ENCODE assay signal across 1 cellular context in the genomic region with DNA sequence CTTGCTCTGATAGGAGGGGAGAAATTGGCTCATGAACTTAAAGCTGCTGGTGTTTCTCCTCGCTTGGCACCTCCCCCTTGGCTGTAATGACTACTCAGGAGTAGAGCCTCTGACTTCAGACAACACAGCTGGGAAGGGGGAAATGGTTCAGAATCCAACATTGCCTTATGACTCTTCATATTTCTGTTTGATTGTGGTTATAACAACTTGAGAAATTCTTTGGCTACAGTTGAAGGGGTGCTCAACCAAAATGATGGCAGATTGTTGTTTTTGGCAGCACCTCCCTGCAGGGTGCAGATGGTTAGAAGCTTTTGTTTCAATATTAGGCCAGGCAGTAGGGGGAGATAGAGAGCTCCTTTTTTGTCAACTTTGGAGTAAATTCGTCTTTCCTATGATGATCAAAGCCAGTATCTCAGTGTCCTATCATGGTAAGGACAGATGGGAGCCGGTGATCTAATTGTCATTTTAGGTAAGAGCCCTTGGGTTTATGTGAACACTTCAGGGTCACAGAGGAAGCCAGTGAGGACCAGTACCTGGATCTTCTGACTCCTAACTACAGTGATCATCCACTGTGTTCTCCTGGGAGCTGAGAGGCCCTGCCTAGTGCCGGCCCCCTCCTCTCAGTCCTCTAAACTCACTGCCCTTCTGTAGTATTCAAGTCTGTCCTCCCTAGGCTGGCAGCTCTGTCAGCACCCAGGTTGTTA.
TF ChIP-seq lines count a peak whose summit lies in the region.

No MANE protein-coding gene starts in this region.

TF ChIP-seq in HepG2, 621 proteins besides CTCF, POLR2A, EP300 and RAD21 (continued from another document and continues in another):
- TF ChIP-seq, protein P1, sequence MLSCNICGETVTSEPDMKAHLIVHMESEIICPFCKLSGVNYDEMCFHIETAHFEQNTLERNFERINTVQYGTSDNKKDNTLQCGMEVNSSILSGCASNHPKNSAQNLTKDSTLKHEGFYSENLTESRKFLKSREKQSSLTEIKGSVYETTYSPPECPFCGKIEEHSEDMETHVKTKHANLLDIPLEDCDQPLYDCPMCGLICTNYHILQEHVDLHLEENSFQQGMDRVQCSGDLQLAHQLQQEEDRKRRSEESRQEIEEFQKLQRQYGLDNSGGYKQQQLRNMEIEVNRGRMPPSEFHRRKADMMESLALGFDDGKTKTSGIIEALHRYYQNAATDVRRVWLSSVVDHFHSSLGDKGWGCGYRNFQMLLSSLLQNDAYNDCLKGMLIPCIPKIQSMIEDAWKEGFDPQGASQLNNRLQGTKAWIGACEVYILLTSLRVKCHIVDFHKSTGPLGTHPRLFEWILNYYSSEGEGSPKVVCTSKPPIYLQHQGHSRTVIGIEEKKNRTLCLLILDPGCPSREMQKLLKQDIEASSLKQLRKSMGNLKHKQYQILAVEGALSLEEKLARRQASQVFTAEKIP (CRISPR knock-in tag; IDR thresholded peaks at IDR 0.05; ENCODE audit: borderline replicate concordance) = no peak
- TF ChIP-seq ATF7-NPFF (CRISPR knock-in tag; IDR thresholded peaks at IDR 0.05; ENCODE audit: low read depth) (no peak), BATF2 (CRISPR knock-in tag; IDR thresholded peaks at IDR 0.05) (no peak), MXI1 (IDR thresholded peaks at IDR 0.05; ENCODE audit: borderline replicate concordance, low read depth, low read length) (no peak), FOXP1 (IDR thresholded peaks at IDR 0.05) (no peak), FOXP1 (CRISPR knock-in tag; IDR thresholded peaks at IDR 0.05) (no peak), ZNF780A (CRISPR knock-in tag; IDR thresholded peaks at IDR 0.05) (no peak), ZNF260 (CRISPR knock-in tag; IDR thresholded peaks at IDR 0.05; ENCODE audit: borderline replicate concordance, low read depth) (no peak), ZNF740 (CRISPR knock-in tag; IDR thresholded peaks at IDR 0.05) (no peak), ZNF30 (CRISPR knock-in tag; IDR thresholded peaks at IDR 0.05) (no peak), TFDP1 (CRISPR knock-in tag; IDR thresholded peaks at IDR 0.05; ENCODE audit: borderline replicate concordance) (no peak), ZNF24 (IDR thresholded peaks at IDR 0.05) (no peak), BRCA1 (CRISPR knock-in tag; IDR thresholded peaks at IDR 0.05) (no peak), SRSF9 (IDR thresholded peaks at IDR 0.05; ENCODE audit: borderline replicate concordance, insufficient read depth, low read depth, low read length, poor library complexity, severe bottlenecking) (no peak), AHR (CRISPR knock-in tag; IDR thresholded peaks at IDR 0.05) (no peak), CHCHD3 (CRISPR knock-in tag; IDR thresholded peaks at IDR 0.05) (no peak), THYN1 (CRISPR knock-in tag; IDR thresholded peaks at IDR 0.05; ENCODE audit: borderline replicate concordance, low read depth) (no peak), ZBTB40 (IDR thresholded peaks at IDR 0.05) (no peak), ZBTB40 (CRISPR knock-in tag; IDR thresholded peaks at IDR 0.05) (no peak), FOSL1 (CRISPR knock-in tag; IDR thresholded peaks at IDR 0.05; ENCODE audit: borderline replicate concordance) (peak; percentile 15; the same call in 1 of the 2 replicates), ZC3H13 (CRISPR knock-in tag; IDR thresholded peaks at IDR 0.05) (no peak), RELA (CRISPR knock-in tag; IDR thresholded peaks at IDR 0.05) (no peak), CBX5 (CRISPR knock-in tag; IDR thresholded peaks at IDR 0.05; ENCODE audit: borderline replicate concordance) (no peak), GABPA (IDR thresholded peaks at IDR 0.05; ENCODE audit: low read depth, low read length) (no peak), GABPA (CRISPR knock-in tag; IDR thresholded peaks at IDR 0.05; ENCODE audit: low read depth) (no peak), SOX5 (CRISPR knock-in tag; IDR thresholded peaks at IDR 0.05; ENCODE audit: borderline replicate concordance) (0 out of 2 replicates have a peak, but pooled peaks have one; percentile 18), ZNF564 (CRISPR knock-in tag; IDR thresholded peaks at IDR 0.05) (no peak), ZSCAN21 (CRISPR knock-in tag; IDR thresholded peaks at IDR 0.05; ENCODE audit: borderline replicate concordance) (no peak), SIX1 (CRISPR knock-in tag; IDR thresholded peaks at IDR 0.05; ENCODE audit: borderline replicate concordance) (no peak), ZBTB14 (CRISPR knock-in tag; IDR thresholded peaks at IDR 0.05) (no peak), HOXA5 (CRISPR knock-in tag; IDR thresholded peaks at IDR 0.05) (peak; percentile 68; the same call in 1 of the 2 replicates), JUNB (CRISPR knock-in tag; IDR thresholded peaks at IDR 0.05; ENCODE audit: borderline replicate concordance) (no peak), SAFB2 (CRISPR knock-in tag; IDR thresholded peaks at IDR 0.05; ENCODE audit: borderline replicate concordance, low read depth) (no peak), MAFK (conservative IDR thresholded peaks at IDR 0.05 in 1 of 2, IDR thresholded peaks at IDR 0.05 in 1 of 2; ENCODE audit: low read length in 2 of 2) (no peak), SATB2 (CRISPR knock-in tag; IDR thresholded peaks at IDR 0.05) (no peak), PTBP1 (IDR thresholded peaks at IDR 0.05; ENCODE audit: low read depth, low read length, poor library complexity, severe bottlenecking) (no peak), ATF5 (CRISPR knock-in tag; IDR thresholded peaks at IDR 0.05; ENCODE audit: low read depth) (peak; percentile 50; the same call in 1 of the 2 replicates), SALL1 (CRISPR knock-in tag; IDR thresholded peaks at IDR 0.05) (no peak)
- TF ChIP-seq, protein P2, sequence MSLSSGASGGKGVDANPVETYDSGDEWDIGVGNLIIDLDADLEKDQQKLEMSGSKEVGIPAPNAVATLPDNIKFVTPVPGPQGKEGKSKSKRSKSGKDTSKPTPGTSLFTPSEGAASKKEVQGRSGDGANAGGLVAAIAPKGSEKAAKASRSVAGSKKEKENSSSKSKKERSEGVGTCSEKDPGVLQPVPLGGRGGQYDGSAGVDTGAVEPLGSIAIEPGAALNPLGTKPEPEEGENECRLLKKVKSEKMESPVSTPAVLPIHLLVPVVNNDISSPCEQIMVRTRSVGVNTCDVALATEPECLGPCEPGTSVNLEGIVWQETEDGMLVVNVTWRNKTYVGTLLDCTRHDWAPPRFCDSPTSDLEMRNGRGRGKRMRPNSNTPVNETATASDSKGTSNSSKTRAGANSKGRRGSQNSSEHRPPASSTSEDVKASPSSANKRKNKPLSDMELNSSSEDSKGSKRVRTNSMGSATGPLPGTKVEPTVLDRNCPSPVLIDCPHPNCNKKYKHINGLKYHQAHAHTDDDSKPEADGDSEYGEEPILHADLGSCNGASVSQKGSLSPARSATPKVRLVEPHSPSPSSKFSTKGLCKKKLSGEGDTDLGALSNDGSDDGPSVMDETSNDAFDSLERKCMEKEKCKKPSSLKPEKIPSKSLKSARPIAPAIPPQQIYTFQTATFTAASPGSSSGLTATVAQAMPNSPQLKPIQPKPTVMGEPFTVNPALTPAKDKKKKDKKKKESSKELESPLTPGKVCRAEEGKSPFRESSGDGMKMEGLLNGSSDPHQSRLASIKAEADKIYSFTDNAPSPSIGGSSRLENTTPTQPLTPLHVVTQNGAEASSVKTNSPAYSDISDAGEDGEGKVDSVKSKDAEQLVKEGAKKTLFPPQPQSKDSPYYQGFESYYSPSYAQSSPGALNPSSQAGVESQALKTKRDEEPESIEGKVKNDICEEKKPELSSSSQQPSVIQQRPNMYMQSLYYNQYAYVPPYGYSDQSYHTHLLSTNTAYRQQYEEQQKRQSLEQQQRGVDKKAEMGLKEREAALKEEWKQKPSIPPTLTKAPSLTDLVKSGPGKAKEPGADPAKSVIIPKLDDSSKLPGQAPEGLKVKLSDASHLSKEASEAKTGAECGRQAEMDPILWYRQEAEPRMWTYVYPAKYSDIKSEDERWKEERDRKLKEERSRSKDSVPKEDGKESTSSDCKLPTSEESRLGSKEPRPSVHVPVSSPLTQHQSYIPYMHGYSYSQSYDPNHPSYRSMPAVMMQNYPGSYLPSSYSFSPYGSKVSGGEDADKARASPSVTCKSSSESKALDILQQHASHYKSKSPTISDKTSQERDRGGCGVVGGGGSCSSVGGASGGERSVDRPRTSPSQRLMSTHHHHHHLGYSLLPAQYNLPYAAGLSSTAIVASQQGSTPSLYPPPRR (CRISPR knock-in tag; IDR thresholded peaks at IDR 0.05; ENCODE audit: borderline replicate concordance) = no peak
